21 cellular contexts compared by ENCODE assay signal in genomic region chr6:3212261-3212660, GRCh38.
"Had no signal": no experiment of that assay in that cellular context is flagged by ENCODE, and none has a peak within 500 bp of the region (broad histone marks: within the 10 kb centered on the region; RNA-seq: fewer than 3 reads in every experiment).

No MANE protein-coding gene starts in this region.

- H3K27ac Mint-ChIP-seq: activated naive CD4-positive, alpha-beta T cell treated with anti-CD3 and anti-CD28 coated beads for 36 hours; activated T-helper 2 cell treated with anti-CD3 and anti-CD28 coated beads, Interferon-gamma antibody, Interleukin-2, Interleukin-4, amounts not matched to agents 10 μg/mL and 5 μg/mL and 100 μg/mL, durations not matched to agents 14 hours and 24 hours and 36 hours; mesothelial cell of epicardium; naive B cell; T-cell had no signal

- ATAC-seq: gastrocnemius medialis; stimulated activated naive CD8-positive, alpha-beta T cell treated with anti-CD3 and anti-CD28 coated beads, Interleukin-15, Interleukin-2, amounts not matched to agents 100 U/mL and 50 U/mL, for 24 hours; T-cell had no signal

- H3K9me3 ChIP-seq: gastrocnemius medialis, heart right ventricle, testis had no signal

- H3K4me3 Mint-ChIP-seq: activated naive CD4-positive, alpha-beta T cell treated with anti-CD3 and anti-CD28 coated beads for 36 hours; mesothelial cell of epicardium; T-cell had no signal

- H3K36me3 Mint-ChIP-seq: mesothelial cell of epicardium, naive B cell, T-cell had no signal

- DNase-seq: activated CD4-positive, alpha-beta T cell treated with anti-CD3 and anti-CD28 coated beads for 1 hour; activated CD4-positive, alpha-beta T cell treated with anti-CD3 and anti-CD28 coated beads, Interleukin-2, amount 50 U/mL, for 4 hours; activated naive CD4-positive, alpha-beta T cell treated with anti-CD3 and anti-CD28 coated beads for 36 hours; effector memory CD4-positive, alpha-beta T cell; gastrocnemius medialis; heart right ventricle; left cardiac atrium; naive B cell; retina; stimulated activated CD4-positive, alpha-beta T cell treated with anti-CD3 and anti-CD28 coated beads, Interleukin-4, amount 100 ng/mL, for 4 hours; stimulated activated CD8-positive, alpha-beta memory T cell treated with anti-CD3 and anti-CD28 coated beads, Interleukin-4, amount 100 ng/mL, for 48 hours; stimulated activated naive CD8-positive, alpha-beta T cell treated with anti-CD3 and anti-CD28 coated beads, Interleukin-15, Interleukin-2, amounts not matched to agents 100 U/mL and 50 U/mL, for 24 hours; T-cell; testis had no signal

- H3K4me1 ChIP-seq: gastrocnemius medialis, testis had no signal

- H3K4me1 Mint-ChIP-seq: naive B cell had no signal

- H3K27ac ChIP-seq: gastrocnemius medialis, heart right ventricle, SK-N-MC, skin epidermis, testis, VCaP had no signal

- H3K36me3 ChIP-seq: gastrocnemius medialis, heart right ventricle had no signal

- H3K27me3 ChIP-seq: testis had no signal

- H3K4me3 ChIP-seq: coronary artery, gastrocnemius medialis, heart right ventricle, lung, SK-N-MC, skin epidermis, testis had no signal

- H3K9me3 Mint-ChIP-seq: activated naive CD4-positive, alpha-beta T cell treated with anti-CD3 and anti-CD28 coated beads for 36 hours; activated T-helper 2 cell treated with anti-CD3 and anti-CD28 coated beads, Interferon-gamma antibody, Interleukin-2, Interleukin-4, amounts not matched to agents 10 μg/mL and 5 μg/mL and 100 μg/mL, durations not matched to agents 14 hours and 24 hours and 36 hours; mesothelial cell of epicardium; naive B cell; T-cell had no signal
